8 cellular contexts compared by ENCODE assay signal in genomic region chr1:12161662-12162458, GRCh38. TPM values are rescaled to one million over a fixed set of nuclear protein-coding genes. Genes with fewer than 3 reads are reported as not detected.
DNase-seq lines count a peak whose midpoint lies in the region; ATAC-seq, FAIRE-seq and TF ChIP-seq lines count a peak whose summit lies in the region.

No MANE protein-coding gene starts in this region.

- H3K4me3 ChIP-seq in fibroblast of lung (replicated peaks in 1 of 4; ENCODE audit: control extremely low read depth in 1 of 4, insufficient read depth in 1 of 4, low read depth in 3 of 4, low read length in 4 of 4) (no peak overlapping the region), pancreas (no peak overlapping the region)

- no peaks in the 10 kb centered on the region for H3K79me2 ChIP-seq in fibroblast of lung (ENCODE audit: control insufficient read depth, insufficient read depth, low read length)

- FAIRE-seq in GM18507 (lab: Jason Lieb, UNC) (peak; percentile 99), pancreas (lab: Jason Lieb, UNC) (no peak)

- H3K27ac ChIP-seq in fibroblast of lung (ENCODE audit: insufficient read depth, low read length), result peak overlapping the region; percentile 78
- peak overlapping the region in 2 of 4 donors; percentile 61 to 62 for H3K27ac ChIP-seq in pancreas

- DNase-seq in GM18507 (ENCODE audit: extremely low spot score, insufficient read length, low read depth), result peak; percentile 76
- DNase-seq in NOMO-1 (lab: John Stamatoyannopoulos, UW; ENCODE audit: unreplicated experiment in 2 of 2), result peak; percentile 92 to 93
- DNase-seq in activated T-cell treated with anti-CD3 and anti-CD28 coated beads for 4 hours, result peak; percentile 54
- peak; percentile 90 to 93 for DNase-seq in fibroblast of lung (ENCODE audit: low read depth in 2 of 2)
- peak in 5 of 6 donors; percentile 49 to 76 (median 73) for DNase-seq in pancreas
- peak; percentile 90 for DNase-seq in ureter (ENCODE audit: low spot score)
- DNase-seq in NCI-H2029 treated with DMSO at 0.1 percent for 48 hours (lab: John Stamatoyannopoulos, UW), result no peak

- H3K36me3 ChIP-seq in fibroblast of lung (ENCODE audit: control insufficient read depth, insufficient read depth, low read length) (no peaks in the 10 kb centered on the region), pancreas (no peaks in the 10 kb centered on the region)

- TF ChIP-seq CTCF in fibroblast of lung (conservative IDR thresholded peaks at IDR 0.05 in 1 of 2, IDR thresholded peaks at IDR 0.05 in 1 of 2; ENCODE audit: low read depth in 1 of 2, low read length in 2 of 2), result no peak
- TF ChIP-seq CTCF in pancreas (IDR thresholded peaks at IDR 0.05), result no peak

- no peaks in the 10 kb centered on the region for H4K20me1 ChIP-seq in fibroblast of lung (ENCODE audit: control insufficient read depth, extremely low read depth, insufficient read depth, low read length)

- H3K4me2 ChIP-seq in fibroblast of lung (ENCODE audit: extremely low read depth, insufficient read depth, low read length), result peak overlapping the region; percentile 59

- H3K9me3 ChIP-seq in fibroblast of lung (ENCODE audit: control insufficient read depth, insufficient read depth, low read depth, low read length), result no peaks in the 10 kb centered on the region
- no peaks in the 10 kb centered on the region for H3K9me3 ChIP-seq in pancreas

- H3K27me3 ChIP-seq in fibroblast of lung (ENCODE audit: control insufficient read depth, insufficient read depth, low read length) (no peaks in the 10 kb centered on the region), pancreas (no peaks in the 10 kb centered on the region)

- ATAC-seq in HG02798 (IDR thresholded peaks at IDR 0.05; ENCODE audit: poor library complexity, unreplicated experiment) (peak; percentile 74), pancreas (peak; percentile 84 to 89 (median 84))

- peak overlapping the region; percentile 15 for H2AFZ ChIP-seq in fibroblast of lung (ENCODE audit: low read length)

- H3K4me1 ChIP-seq in fibroblast of lung (ENCODE audit: control insufficient read depth, extremely low read depth, insufficient read depth, low read length) (peaks cover 16% of the 10 kb centered on the region), pancreas (peaks cover 0 to 10% (median 0%) of the 10 kb centered on the region in 3 donors)

- H3K9ac ChIP-seq in fibroblast of lung (ENCODE audit: insufficient read depth, low read length), result no peak overlapping the region

- intact Hi-C loops in pancreas (cut with DNase I), result no loop called here

- 37 to 41% methylated on average over 9 of the region's 9 CpGs for WGBS in pancreas, 2 donors

RNA-seq across cellular contexts. Expression of gene TNFRSF1B, which starts 4.9 kb away (rescaled TPM):
- total RNA-seq in fibroblast of lung (23.9 and 24.8 TPM in 2 replicates), pancreas (10 to 100 TPM in 2 of 6 donors, 1 to 10 TPM in 4; 2.1 to 20.2 (median 5.9) TPM), ureter (28.0 TPM)
- polyA plus RNA-seq in fibroblast of lung (14.8 and 27.5 TPM in 2 replicates), pancreas (1 to 10 TPM; 3.5 to 4.0 TPM)
- polyA plus RNA-seq in fibroblast of lung (2012), result 20.5 and 37.0 TPM in 2 replicates
- polyA minus RNA-seq in fibroblast of lung (ENCODE audit: low replicate concordance), result 43.1 and 95.0 TPM in 2 replicates
